Comparison of ENCODE assay signal across 10 cellular contexts in genomic region chr2:218329826-218330651, GRCh38. TPM values are rescaled to one million over a fixed set of nuclear protein-coding genes. Genes with fewer than 3 reads are reported as not detected.
DNase-seq lines count a peak whose midpoint lies in the region; ATAC-seq, FAIRE-seq and TF ChIP-seq lines count a peak whose summit lies in the region.
"Had no signal": no experiment of that assay in that cellular context is flagged by ENCODE, and none has a peak within 500 bp of the region (broad histone marks: within the 10 kb centered on the region; RNA-seq: fewer than 3 reads in every experiment).

No MANE protein-coding gene starts in this region.

- no peak overlapping the region for H3K23ac ChIP-seq in mesenchymal stem cell (ENCODE audit: low read length in 2 of 2)

- H2AFZ ChIP-seq in mesenchymal stem cell (ENCODE audit: low read depth, low read length): no peak overlapping the region

- H3K4me1 ChIP-seq in mesenchymal stem cell (ENCODE audit: control insufficient read depth, insufficient read depth, low read depth, low read length) (peaks cover 16% of the 10 kb centered on the region), kidney (ENCODE audit: control insufficient read depth in 1 of 2, insufficient read depth in 1 of 2, low read depth in 1 of 2, low read length in 2 of 2) (peaks cover 12 to 16% of the 10 kb centered on the region in 2 donors), aorta (ENCODE audit: control insufficient read depth in 1 of 2, insufficient read depth in 2 of 2, low read length in 2 of 2) (no peaks in the 10 kb centered on the region)

- FAIRE-seq in kidney (lab: Jason Lieb, UNC): no peak

- intact Hi-C loops in kidney (cut with DNase I): no loop called here
- intact Hi-C loops in aorta (cut with DNase I): no loop called here

- H3K27me3 ChIP-seq in mesenchymal stem cell (ENCODE audit: control insufficient read depth in 1 of 2, insufficient read depth in 1 of 2, low read length in 2 of 2) (peaks cover 0 to 18% of the 10 kb centered on the region in 2 experiments), aorta (ENCODE audit: control insufficient read depth in 1 of 2, insufficient read depth in 2 of 2, low read length in 1 of 2) (no peaks in the 10 kb centered on the region)

- WGBS in mesenchymal stem cell: 78% methylated on average over 7 of the region's 8 CpGs
- WGBS in aorta, 2 donors: 71 to 74% methylated on average over 8 of the region's 8 CpGs

- no peak overlapping the region for H4K8ac ChIP-seq in mesenchymal stem cell (ENCODE audit: low read length)

- DNase-seq in GM10248 (ENCODE audit: extremely low spot score): peak; percentile 68
- no peak for DNase-seq in mesenchymal stem cell
- no peak for DNase-seq in kidney
- DNase-seq in DMS153 (lab: John Stamatoyannopoulos, UW): no peak
- no peak for DNase-seq in aorta
- DNase-seq in GF-D8 (lab: John Stamatoyannopoulos, UW): no peak
- DNase-seq: activated CD4-positive, alpha-beta T cell treated with anti-CD3 and anti-CD28 coated beads for 1 hour; CD8-positive, alpha-beta T cell had no signal

- no peak overlapping the region for H2BK5ac ChIP-seq in mesenchymal stem cell (ENCODE audit: low read depth, low read length, poor library complexity, severe bottlenecking)

- peaks cover 13% of the 10 kb centered on the region for H3K79me1 ChIP-seq in mesenchymal stem cell (replicated peaks; ENCODE audit: low read length, poor library complexity, severe bottlenecking)

- no peaks in the 10 kb centered on the region for H3K9me3 ChIP-seq in mesenchymal stem cell (ENCODE audit: control insufficient read depth, low read length)
- no peaks in the 10 kb centered on the region for H3K9me3 ChIP-seq in kidney (ENCODE audit: control insufficient read depth in 1 of 2, low read length in 2 of 2)
- H3K9me3 ChIP-seq in aorta (ENCODE audit: control insufficient read depth, low read length): no peaks in the 10 kb centered on the region

- CTCF ChIA-PET in GM10248 (lab: Yijun Ruan, JAX): interaction anchor here (0.8 to 3.6 kb wide), 16 partner anchors 10 to 517 kb away, joined by 3 to 17 read pairs (median 4); partner anchors contain the start of gene CATIP

- peak overlapping the region; percentile 12 for H2BK15ac ChIP-seq in mesenchymal stem cell (ENCODE audit: low read depth, poor library complexity, severe bottlenecking)

- POLR2A ChIA-PET in GM10248 (lab: Yijun Ruan, JAX): no interaction called here

- TF ChIP-seq CTCF in GM10248 (IDR thresholded peaks at IDR 0.05; ENCODE audit: control extremely low read depth, extremely low read depth, low read depth, missing control alignments): no peak
- no peak for TF ChIP-seq CTCF in kidney (IDR thresholded peaks at IDR 0.05; ENCODE audit: borderline replicate concordance, extremely low read depth, insufficient read depth)

- H3K18ac ChIP-seq in mesenchymal stem cell (ENCODE audit: low read depth in 1 of 2, low read length in 2 of 2): peak overlapping the region in 1 of 2 experiments; percentile 14

- peak overlapping the region in 1 of 2 experiments; percentile 66 for H3K14ac ChIP-seq in mesenchymal stem cell (ENCODE audit: low read length in 2 of 2)

- H4K91ac ChIP-seq in mesenchymal stem cell (ENCODE audit: low read length): no peak overlapping the region

- no peak overlapping the region for H3K4me2 ChIP-seq in mesenchymal stem cell (ENCODE audit: low read length, poor library complexity, severe bottlenecking)

- peak overlapping the region; percentile 15 to 23 for H2BK12ac ChIP-seq in mesenchymal stem cell (ENCODE audit: low read length in 2 of 2)

- H3K9ac ChIP-seq in mesenchymal stem cell (ENCODE audit: low read length) (no peak overlapping the region), kidney (ENCODE audit: low read length in 2 of 2) (no peak overlapping the region)

- no peak overlapping the region for H3K4me3 ChIP-seq in mesenchymal stem cell (ENCODE audit: insufficient read depth in 1 of 2, low read depth in 1 of 2, low read length in 2 of 2)
- no peak overlapping the region for H3K4me3 ChIP-seq in kidney (ENCODE audit: low read length in 2 of 2)
- H3K4me3 ChIP-seq in aorta (ENCODE audit: low read length in 2 of 2): no peak overlapping the region

- H2BK120ac ChIP-seq in mesenchymal stem cell (ENCODE audit: low read depth, low read length): no peak overlapping the region

- peaks cover 0 to 6% of the 10 kb centered on the region in 2 experiments for H3K36me3 ChIP-seq in mesenchymal stem cell (ENCODE audit: control insufficient read depth in 1 of 2, insufficient read depth in 2 of 2, low read depth in 1 of 2, low read length in 2 of 2)
- H3K36me3 ChIP-seq in kidney (ENCODE audit: control insufficient read depth in 1 of 2, insufficient read depth in 2 of 2, low read length in 2 of 2): no peaks in the 10 kb centered on the region
- no peaks in the 10 kb centered on the region for H3K36me3 ChIP-seq in aorta (ENCODE audit: control insufficient read depth in 1 of 2, insufficient read depth in 2 of 2, low read length in 1 of 2)

- peak; percentile 42 for ATAC-seq in GM19463 (IDR thresholded peaks at IDR 0.05; ENCODE audit: unreplicated experiment)
- ATAC-seq in HG03342 (IDR thresholded peaks at IDR 0.05; ENCODE audit: unreplicated experiment): peak; percentile 41
- no peak for ATAC-seq in aorta (ENCODE audit: low FRiP score)
- ATAC-seq: CD8-positive, alpha-beta T cell had no signal

- no peak overlapping the region for H3K27ac ChIP-seq in mesenchymal stem cell (ENCODE audit: low read length, poor library complexity, severe bottlenecking)
- H3K27ac ChIP-seq in kidney (ENCODE audit: low read depth in 2 of 2, low read length in 2 of 2): no peak overlapping the region
- no peak overlapping the region for H3K27ac ChIP-seq in aorta (ENCODE audit: low read depth in 1 of 2, low read length in 2 of 2)

- H3K4ac ChIP-seq in mesenchymal stem cell (ENCODE audit: low read depth in 1 of 2, low read length in 2 of 2): peak overlapping the region in 1 of 2 experiments; percentile 38

- no peak overlapping the region for H2AK5ac ChIP-seq in mesenchymal stem cell (ENCODE audit: low read length, severe bottlenecking)

RNA-seq across cellular contexts. Expression of gene CATIP, which starts 26.6 kb away (rescaled TPM):
- not detected for polyA plus RNA-seq in mesenchymal stem cell (2013, experiment 1 of 2)
- polyA plus RNA-seq in mesenchymal stem cell (2013, experiment 2 of 2): not detected
- total RNA-seq in kidney (6.2 TPM), aorta (not detected)
- polyA plus RNA-seq in kidney (ENCODE audit: insufficient read depth, low read depth, low replicate concordance) (7.6 TPM), aorta (under 1 TPM; 0.03 to 0.50 TPM)
- total RNA-seq: CD8-positive, alpha-beta T cell had no signal

RNA-seq across cellular contexts. Expression of gene TMBIM1, which starts 37.7 kb away (rescaled TPM):
- 178 TPM for polyA plus RNA-seq in mesenchymal stem cell (2013, experiment 1 of 2)
- 177 TPM for polyA plus RNA-seq in mesenchymal stem cell (2013, experiment 2 of 2)
- 217 TPM for total RNA-seq in kidney
- 130 TPM for polyA plus RNA-seq in kidney (ENCODE audit: insufficient read depth, low read depth, low replicate concordance)
- total RNA-seq in aorta: 100 to 1,000 TPM; 264 to 294 TPM
- polyA plus RNA-seq in aorta: 100 to 1,000 TPM; 100 to 159 TPM

RNA-seq across cellular contexts. Expression of gene SLC11A1, which starts 52.0 kb away (rescaled TPM):
- 0.10 TPM for polyA plus RNA-seq in mesenchymal stem cell (2013, experiment 1 of 2)
- 0.10 TPM for polyA plus RNA-seq in mesenchymal stem cell (2013, experiment 2 of 2)
- total RNA-seq in kidney: 37.6 TPM
- 1.2 TPM for polyA plus RNA-seq in kidney (ENCODE audit: insufficient read depth, low read depth, low replicate concordance)
- total RNA-seq in aorta: 10 to 100 TPM; 40.1 to 56.1 TPM
- polyA plus RNA-seq in aorta: 1 to 10 TPM; 1.9 to 4.1 TPM

RNA-seq across cellular contexts. Expression of gene PNKD, which starts 59.7 kb away (rescaled TPM):
- polyA plus RNA-seq in mesenchymal stem cell (2013, experiment 1 of 2): 87.9 TPM
- 88.5 TPM for polyA plus RNA-seq in mesenchymal stem cell (2013, experiment 2 of 2)
- total RNA-seq in kidney (90.6 TPM), aorta (10 to 100 TPM; 26.9 to 40.2 TPM)
- polyA plus RNA-seq in kidney (ENCODE audit: insufficient read depth, low read depth, low replicate concordance) (244 TPM), aorta (100 to 1,000 TPM in 1 of 2 donors, 10 to 100 TPM in 1; 91.2 to 108 TPM)
